ENCODE assay signal across 10 cellular contexts in the genomic region with DNA sequence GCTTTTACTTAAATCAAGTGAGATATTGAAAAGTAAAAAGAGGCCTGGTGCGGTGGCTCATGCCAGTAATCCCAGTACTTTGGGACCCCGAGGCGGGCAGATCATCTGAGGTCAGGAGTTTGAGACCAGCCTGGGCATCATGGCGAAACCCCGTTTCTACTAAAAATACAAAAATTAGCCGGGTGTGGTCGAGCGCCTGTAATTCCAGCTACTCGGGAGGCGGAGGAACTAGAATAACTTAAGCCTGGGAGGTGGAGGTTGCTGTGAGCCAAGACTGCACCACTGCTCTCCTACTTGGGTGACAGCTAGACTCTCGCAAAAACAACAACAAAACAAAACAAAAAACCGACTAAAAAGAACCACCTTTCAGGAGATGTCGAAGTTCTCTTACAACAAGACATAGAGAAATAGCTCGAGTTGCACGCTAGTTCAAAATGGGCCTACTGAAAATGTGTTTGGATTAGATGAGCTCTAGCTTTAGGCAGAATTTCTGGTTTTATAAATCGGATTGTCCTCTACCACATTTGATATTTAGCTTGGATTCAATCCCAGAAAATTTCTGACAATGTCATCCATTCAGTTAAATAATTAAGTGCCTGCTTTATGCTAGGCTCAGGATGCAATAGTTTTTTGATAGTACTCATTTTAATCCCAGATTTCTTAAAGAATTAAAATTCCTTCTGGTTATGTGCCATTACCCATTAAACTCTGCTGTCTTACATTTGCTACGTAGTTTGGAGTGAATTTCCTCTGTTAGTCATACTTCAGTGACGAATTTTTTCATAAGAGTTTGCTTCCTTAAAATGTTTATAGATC. TPM values are rescaled to one million over a fixed set of nuclear protein-coding genes. Genes with fewer than 3 reads are reported as not detected.
DNase-seq lines count a peak whose midpoint lies in the region; ATAC-seq and TF ChIP-seq lines count a peak whose summit lies in the region.
"Had no signal": no experiment of that assay in that cellular context is flagged by ENCODE, and none has a peak within 500 bp of the region (broad histone marks: within the 10 kb centered on the region; RNA-seq: fewer than 3 reads in every experiment).

No MANE protein-coding gene starts in this region.

- H3K4me1 ChIP-seq in HEK293 (ENCODE audit: control insufficient read depth, insufficient read depth, low read length) = peaks cover 23% of the 10 kb centered on the region
- peaks cover 10 to 12% of the 10 kb centered on the region in 2 donors for H3K4me1 ChIP-seq in naive thymus-derived CD4-positive, alpha-beta T cell (ENCODE audit: control insufficient read depth in 2 of 2, insufficient read depth in 2 of 2, low read length in 2 of 2)

- peak overlapping the region; percentile 53 for H3K27ac Mint-ChIP-seq in chondrocyte (ENCODE audit: unreplicated experiment)
- H3K27ac Mint-ChIP-seq in naive thymus-derived CD4-positive, alpha-beta T cell = peak overlapping the region in 8 of 9 donors; percentile 72 to 99 (median 94)
- H3K27ac Mint-ChIP-seq in activated T-helper 1 cell treated with anti-CD3 and anti-CD28 coated beads, Interleukin-12 subunit alpha, Interleukin-12 subunit beta, Interleukin-2, Interleukin-4 antibody, amounts not matched to agents 30 ng/mL and 10 ng/mL and 1 ng/mL, durations not matched to agents 14 hours and 24 hours and 36 hours = no peak overlapping the region
- no peak overlapping the region for H3K27ac Mint-ChIP-seq in activated CD4-positive, alpha-beta T cell treated with anti-CD3 and anti-CD28 coated beads, Interleukin-2, amount 10 ng/mL, durations not matched to agents 7 days and 5 days

- no peaks in the 10 kb centered on the region for H3K36me3 Mint-ChIP-seq in chondrocyte (ENCODE audit: low read depth)
- peaks cover 0 to 16% (median 7%) of the 10 kb centered on the region in 5 donors for H3K36me3 Mint-ChIP-seq in naive thymus-derived CD4-positive, alpha-beta T cell
- H3K36me3 Mint-ChIP-seq in activated T-helper 1 cell treated with anti-CD3 and anti-CD28 coated beads, Interleukin-12 subunit alpha, Interleukin-12 subunit beta, Interleukin-2, Interleukin-4 antibody, amounts not matched to agents 30 ng/mL and 10 ng/mL and 1 ng/mL, durations not matched to agents 14 hours and 24 hours and 36 hours (ENCODE audit: low read depth) = peaks cover 12% of the 10 kb centered on the region
- H3K36me3 Mint-ChIP-seq in activated CD4-positive, alpha-beta T cell treated with anti-CD3 and anti-CD28 coated beads, Interleukin-2, amount 10 ng/mL, durations not matched to agents 7 days and 5 days (ENCODE audit: low read depth) = peaks cover 19% of the 10 kb centered on the region

- no peaks in the 10 kb centered on the region for H3K9me3 ChIP-seq in HEK293 (ENCODE audit: control insufficient read depth, insufficient read depth, low read depth, low read length)
- no peaks in the 10 kb centered on the region for H3K9me3 ChIP-seq in naive thymus-derived CD4-positive, alpha-beta T cell (ENCODE audit: control insufficient read depth in 2 of 3, low read length in 3 of 3)
- H3K9me3 ChIP-seq: SJCRH30 had no signal

- no peaks in the 10 kb centered on the region for H3K36me3 ChIP-seq in HEK293 (ENCODE audit: control insufficient read depth in 2 of 2, insufficient read depth in 1 of 2, low read length in 2 of 2)
- peaks cover 0 to 6% (median 0%) of the 10 kb centered on the region in 3 experiments for H3K36me3 ChIP-seq in naive thymus-derived CD4-positive, alpha-beta T cell (ENCODE audit: control insufficient read depth in 2 of 3, insufficient read depth in 3 of 3, low read length in 3 of 3)

- no peak overlapping the region for H3K27ac ChIP-seq in HEK293 (ENCODE audit: extremely low read depth, low read depth, low read length)
- no peak overlapping the region for H3K27ac ChIP-seq in naive thymus-derived CD4-positive, alpha-beta T cell (ENCODE audit: low read depth, low read length)
- H3K27ac ChIP-seq: SJCRH30 had no signal

- H3K27me3 Mint-ChIP-seq in chondrocyte (ENCODE audit: low read depth) = no peaks in the 10 kb centered on the region
- no peaks in the 10 kb centered on the region for H3K27me3 Mint-ChIP-seq in naive thymus-derived CD4-positive, alpha-beta T cell
- H3K27me3 Mint-ChIP-seq in activated T-helper 1 cell treated with anti-CD3 and anti-CD28 coated beads, Interleukin-12 subunit alpha, Interleukin-12 subunit beta, Interleukin-2, Interleukin-4 antibody, amounts not matched to agents 30 ng/mL and 10 ng/mL and 1 ng/mL, durations not matched to agents 14 hours and 24 hours and 36 hours (ENCODE audit: insufficient read depth) = peaks cover 3% of the 10 kb centered on the region
- no peaks in the 10 kb centered on the region for H3K27me3 Mint-ChIP-seq in activated CD4-positive, alpha-beta T cell treated with anti-CD3 and anti-CD28 coated beads, Interleukin-2, amount 10 ng/mL, durations not matched to agents 7 days and 5 days

- no peaks in the 10 kb centered on the region for H3K27me3 ChIP-seq in naive thymus-derived CD4-positive, alpha-beta T cell (ENCODE audit: control insufficient read depth in 2 of 2, insufficient read depth in 2 of 2, low read length in 2 of 2)
- H3K27me3 ChIP-seq: SJCRH30 had no signal

- DNase-seq in AG08396 (ENCODE audit: low spot score) = peak; percentile 24
- DNase-seq in chondrocyte (ENCODE audit: low spot score) = no peak
- DNase-seq in naive thymus-derived CD4-positive, alpha-beta T cell = no peak
- DNase-seq in NCI-H82 (lab: John Stamatoyannopoulos, UW) = no peak
- no peak for DNase-seq in activated T-helper 1 cell treated with anti-CD3 and anti-CD28 coated beads, Interleukin-12 subunit alpha, Interleukin-12 subunit beta, Interleukin-2, Interleukin-4 antibody, amounts not matched to agents 30 ng/mL and 10 ng/mL and 1 ng/mL, durations not matched to agents 14 hours and 24 hours and 36 hours (ENCODE audit: low spot score)
- no peak for DNase-seq in activated CD4-positive, alpha-beta T cell treated with anti-CD3 and anti-CD28 coated beads, Interleukin-2, amount 10 ng/mL, durations not matched to agents 7 days and 5 days
- DNase-seq: stimulated activated CD8-positive, alpha-beta memory T cell treated with anti-CD3 and anti-CD28 coated beads, Interleukin-4, amount 100 ng/mL, for 48 hours had no signal

- H3K9me3 Mint-ChIP-seq in chondrocyte (ENCODE audit: low read depth) = no peaks in the 10 kb centered on the region
- H3K9me3 Mint-ChIP-seq in naive thymus-derived CD4-positive, alpha-beta T cell = peaks cover 0 to 6% (median 0%) of the 10 kb centered on the region in 11 donors
- H3K9me3 Mint-ChIP-seq in activated T-helper 1 cell treated with anti-CD3 and anti-CD28 coated beads, Interleukin-12 subunit alpha, Interleukin-12 subunit beta, Interleukin-2, Interleukin-4 antibody, amounts not matched to agents 30 ng/mL and 10 ng/mL and 1 ng/mL, durations not matched to agents 14 hours and 24 hours and 36 hours = no peaks in the 10 kb centered on the region
- no peaks in the 10 kb centered on the region for H3K9me3 Mint-ChIP-seq in activated CD4-positive, alpha-beta T cell treated with anti-CD3 and anti-CD28 coated beads, Interleukin-2, amount 10 ng/mL, durations not matched to agents 7 days and 5 days

- TF ChIP-seq CTCF in HEK293 (tag by site-specific recombination; IDR thresholded peaks at IDR 0.05) (no peak), chondrocyte (IDR thresholded peaks at IDR 0.05) (no peak)

- CTCF ChIA-PET in HEK293 (lab: Yijun Ruan, JAX) = interaction anchor here (1.8 kb wide), 1 partner anchor 175 kb away, joined by 7 read pairs; no protein-coding TSS in a partner anchor
- CTCF ChIA-PET in naive thymus-derived CD4-positive, alpha-beta T cell (lab: Charles Lee) = interaction anchor here (0.7 to 0.9 kb wide), 3 partner anchors 21 to 176 kb away, joined by 3 read pairs; no protein-coding TSS in a partner anchor
- CTCF ChIA-PET in activated CD4-positive, alpha-beta T cell treated with anti-CD3 and anti-CD28 coated beads, Interleukin-2, amount 10 ng/mL, durations not matched to agents 7 days and 5 days (lab: Charles Lee) = interaction anchor here (0.6 to 0.9 kb wide), 2 partner anchors 8 to 14 kb away, joined by 3 read pairs; no protein-coding TSS in a partner anchor

- POLR2A ChIA-PET in HEK293 (lab: Yijun Ruan, JAX) = interaction anchor here (0.6 kb wide), 1 partner anchor 518 kb away, joined by 13 read pairs; no protein-coding TSS in a partner anchor
- POLR2A ChIA-PET in naive thymus-derived CD4-positive, alpha-beta T cell (lab: Charles Lee) = no interaction called here
- POLR2A ChIA-PET in activated CD4-positive, alpha-beta T cell treated with anti-CD3 and anti-CD28 coated beads, Interleukin-2, amount 10 ng/mL, durations not matched to agents 7 days and 5 days (lab: Charles Lee) = no interaction called here

- H3K4me3 Mint-ChIP-seq in chondrocyte (ENCODE audit: unreplicated experiment) = no peak overlapping the region
- peak overlapping the region in 6 of 10 donors; percentile 16 to 84 (median 30) for H3K4me3 Mint-ChIP-seq in naive thymus-derived CD4-positive, alpha-beta T cell
- no peak overlapping the region for H3K4me3 Mint-ChIP-seq in activated T-helper 1 cell treated with anti-CD3 and anti-CD28 coated beads, Interleukin-12 subunit alpha, Interleukin-12 subunit beta, Interleukin-2, Interleukin-4 antibody, amounts not matched to agents 30 ng/mL and 10 ng/mL and 1 ng/mL, durations not matched to agents 14 hours and 24 hours and 36 hours
- no peak overlapping the region for H3K4me3 Mint-ChIP-seq in activated CD4-positive, alpha-beta T cell treated with anti-CD3 and anti-CD28 coated beads, Interleukin-2, amount 10 ng/mL, durations not matched to agents 7 days and 5 days

- peaks cover 34% of the 10 kb centered on the region for H3K4me1 Mint-ChIP-seq in chondrocyte (ENCODE audit: low read depth)
- H3K4me1 Mint-ChIP-seq in naive thymus-derived CD4-positive, alpha-beta T cell = peaks cover 11 to 27% (median 21%) of the 10 kb centered on the region in 7 donors
- H3K4me1 Mint-ChIP-seq in activated T-helper 1 cell treated with anti-CD3 and anti-CD28 coated beads, Interleukin-12 subunit alpha, Interleukin-12 subunit beta, Interleukin-2, Interleukin-4 antibody, amounts not matched to agents 30 ng/mL and 10 ng/mL and 1 ng/mL, durations not matched to agents 14 hours and 24 hours and 36 hours (ENCODE audit: low read depth) = peaks cover 26% of the 10 kb centered on the region
- peaks cover 26% of the 10 kb centered on the region for H3K4me1 Mint-ChIP-seq in activated CD4-positive, alpha-beta T cell treated with anti-CD3 and anti-CD28 coated beads, Interleukin-2, amount 10 ng/mL, durations not matched to agents 7 days and 5 days

- intact Hi-C loops in naive thymus-derived CD4-positive, alpha-beta T cell (cut with micrococcal nuclease) = no loop called here
- intact Hi-C loops in activated T-helper 1 cell treated with anti-CD3 and anti-CD28 coated beads, Interleukin-12 subunit alpha, Interleukin-12 subunit beta, Interleukin-2, Interleukin-4 antibody, amounts not matched to agents 30 ng/mL and 10 ng/mL and 1 ng/mL, durations not matched to agents 14 hours and 24 hours and 36 hours (cut with micrococcal nuclease) = no loop called here

- no peak overlapping the region for H3K4me3 ChIP-seq in HEK293 (ENCODE audit: low read depth, low read length)
- H3K4me3 ChIP-seq in naive thymus-derived CD4-positive, alpha-beta T cell (ENCODE audit: low read length) = no peak overlapping the region
- H3K4me3 ChIP-seq: SJCRH30 had no signal

- ATAC-seq in naive thymus-derived CD4-positive, alpha-beta T cell = no peak
- no peak for ATAC-seq in GM18861 (IDR thresholded peaks at IDR 0.05; ENCODE audit: unreplicated experiment)

RNA-seq across cellular contexts. Expression of gene GPCPD1, which starts 1.9 kb away (rescaled TPM):
- total RNA-seq in chondrocyte = 23.2 to 32.2 TPM (median 30.2 TPM) in 3 replicates
- 100 to 1,000 TPM in 2 of 5 experiments, 10 to 100 TPM in 3; 27.9 to 208 (median 76.5) TPM for total RNA-seq in naive thymus-derived CD4-positive, alpha-beta T cell
- 10 to 100 TPM; 24.8 to 37.1 TPM for polyA plus RNA-seq in naive thymus-derived CD4-positive, alpha-beta T cell
- 38.0 and 39.6 TPM in 2 replicates for total RNA-seq in activated T-helper 1 cell treated with anti-CD3 and anti-CD28 coated beads, Interleukin-12 subunit alpha, Interleukin-12 subunit beta, Interleukin-2, Interleukin-4 antibody, amounts not matched to agents 30 ng/mL and 10 ng/mL and 1 ng/mL, durations not matched to agents 14 hours and 24 hours and 36 hours
- 10 to 100 TPM; 26.1 to 33.0 TPM for total RNA-seq in activated CD4-positive, alpha-beta T cell treated with anti-CD3 and anti-CD28 coated beads, Interleukin-2, amount 10 ng/mL, durations not matched to agents 7 days and 5 days

Comparison
In these comparisons a context has a peak if more than half of its experiments do, and no peak if none do; other contexts are left out.
1. H3K27ac Mint-ChIP-seq: peak in chondrocyte (single experiment) and naive thymus-derived CD4-positive, alpha-beta T cell (8 of 9); none in activated T-helper 1 cell treated with anti-CD3 and anti-CD28 coated beads, Interleukin-12 subunit alpha, Interleukin-12 subunit beta, Interleukin-2, Interleukin-4 antibody, amounts not matched to agents 30 ng/mL and 10 ng/mL and 1 ng/mL, durations not matched to agents 14 hours and 24 hours and 36 hours (single experiment) and activated CD4-positive, alpha-beta T cell treated with anti-CD3 and anti-CD28 coated beads, Interleukin-2, amount 10 ng/mL, durations not matched to agents 7 days and 5 days (single experiment).
2. H3K4me3 Mint-ChIP-seq: peak in naive thymus-derived CD4-positive, alpha-beta T cell (6 of 10); none in chondrocyte (single experiment), activated T-helper 1 cell treated with anti-CD3 and anti-CD28 coated beads, Interleukin-12 subunit alpha, Interleukin-12 subunit beta, Interleukin-2, Interleukin-4 antibody, amounts not matched to agents 30 ng/mL and 10 ng/mL and 1 ng/mL, durations not matched to agents 14 hours and 24 hours and 36 hours (single experiment) and activated CD4-positive, alpha-beta T cell treated with anti-CD3 and anti-CD28 coated beads, Interleukin-2, amount 10 ng/mL, durations not matched to agents 7 days and 5 days (single experiment).